ENCODE assay signal across 8 cellular contexts in genomic region chr17:2089021-2089422, GRCh38.
DNase-seq lines count a peak whose midpoint lies in the region; ATAC-seq and TF ChIP-seq lines count a peak whose summit lies in the region.

No MANE protein-coding gene starts in this region.

- H3K36me3 ChIP-seq in parathyroid adenoma (ENCODE audit: control insufficient read depth, insufficient read depth, low read length): no peaks in the 10 kb centered on the region

- peak overlapping the region; percentile 58 for H3K4me3 ChIP-seq in AG10803 (ENCODE audit: low read length)
- H3K4me3 ChIP-seq in cardiac fibroblast (replicated peaks in 1 of 2; ENCODE audit: low read depth in 2 of 2, low read length in 2 of 2): peak overlapping the region; percentile 8 to 19
- peak overlapping the region; percentile 42 for H3K4me3 ChIP-seq in parathyroid adenoma (ENCODE audit: low read depth, low read length)

- H3K4me2 ChIP-seq in parathyroid adenoma (ENCODE audit: low read length): peak overlapping the region; percentile 74

- TF ChIP-seq CTCF in AG10803 (conservative IDR thresholded peaks at IDR 0.05; ENCODE audit: low read length): no peak
- TF ChIP-seq CTCF in cardiac fibroblast (IDR thresholded peaks at IDR 0.05; ENCODE audit: low read depth, low read length): no peak
- no peak for TF ChIP-seq CTCF in parathyroid adenoma (IDR thresholded peaks at IDR 0.05)

- no peaks in the 10 kb centered on the region for H3K79me2 ChIP-seq in parathyroid adenoma

- no peak overlapping the region for H3K9ac ChIP-seq in parathyroid adenoma

- peak overlapping the region; percentile 47 for H2AFZ ChIP-seq in parathyroid adenoma

- DNase-seq in AG10803 (ENCODE audit: low read depth) (peak; percentile 58), cardiac fibroblast (ENCODE audit: low read depth in 2 of 2) (peak; percentile 65 to 75), cerebellar cortex (ENCODE audit: low spot score) (no peak), RKO (ENCODE audit: low spot score) (no peak)
- DNase-seq in NK-92 treated with Interleukin-12 subunit alpha and Interleukin-12 subunit beta, amount 100 ng/mL, for 24 hours (lab: John Stamatoyannopoulos, UW): no peak

- H3K9me3 ChIP-seq in parathyroid adenoma (ENCODE audit: control insufficient read depth, low read length): no peaks in the 10 kb centered on the region

- H3K27ac ChIP-seq in parathyroid adenoma: peak overlapping the region; percentile 61

- peak; percentile 33 for ATAC-seq in GM19438 (IDR thresholded peaks at IDR 0.05; ENCODE audit: low read depth, unreplicated experiment)
- ATAC-seq in HG03460 (IDR thresholded peaks at IDR 0.05; ENCODE audit: unreplicated experiment): peak; percentile 23

- H3K27me3 ChIP-seq in parathyroid adenoma (ENCODE audit: control insufficient read depth, insufficient read depth, low read length): no peaks in the 10 kb centered on the region

- H3K4me1 ChIP-seq in parathyroid adenoma: peaks cover 27% of the 10 kb centered on the region

Comparison
In these comparisons a context has a peak if more than half of its experiments do, and no peak if none do; other contexts are left out.
1. DNase-seq: peak in AG10803 (single experiment) and cardiac fibroblast (2 of 2); none in NK-92 treated with Interleukin-12 subunit alpha and Interleukin-12 subunit beta, amount 100 ng/mL, for 24 hours (single experiment), cerebellar cortex (single experiment) and RKO (single experiment).
2. Peak in every context shown above with its lines, with median percentiles within 50 percentile points of each other: H3K4me3 ChIP-seq.